Comparison of ENCODE assay signal across 8 cellular contexts in genomic region chr6:32190054-32190945, GRCh38. TPM values are rescaled to one million over a fixed set of nuclear protein-coding genes. Genes with fewer than 3 reads are reported as not detected.
A peak's percentile ranks its signal among the peaks of the same experiment; 100 is the strongest.
DNase-seq lines count a peak whose midpoint lies in the region; ATAC-seq and TF ChIP-seq lines count a peak whose summit lies in the region.

TSS of gene PBX2 (minus strand) at chr6:32190202. CDS start at chr6:32189915, 287 bp downstream.

- H3K27me3 ChIP-seq in adrenal gland (no peaks in the 10 kb centered on the region), heart left ventricle (no peaks in the 10 kb centered on the region), transverse colon (no peaks in the 10 kb centered on the region)

- peak within 1 kb of the TSS; percentile 25 to 82 (median 72) for H3K4me3 ChIP-seq in adrenal gland
- peak within 1 kb of the TSS; percentile 59 to 93 (median 80) for H3K4me3 ChIP-seq in heart left ventricle
- H3K4me3 ChIP-seq in transverse colon = peak within 1 kb of the TSS; percentile 77 to 95 (median 86)

- H3K9me3 ChIP-seq in adrenal gland (replicated peaks in 1 of 3) (no peaks in the 10 kb centered on the region), heart left ventricle (no peaks in the 10 kb centered on the region), transverse colon (no peaks in the 10 kb centered on the region)

- H3K36me3 Mint-ChIP-seq in HFFc6 (ENCODE audit: low read depth) = peaks cover 19% of the 10 kb centered on the region

- TF ChIP-seq CTCF in HFFc6 (IDR thresholded peaks at IDR 0.05) (no peak), adrenal gland (IDR thresholded peaks at IDR 0.05) (no peak), heart left ventricle (IDR thresholded peaks at IDR 0.05) (no peak), transverse colon (IDR thresholded peaks at IDR 0.05) (no peak)

- no peak for TF ChIP-seq EP300 in transverse colon (IDR thresholded peaks at IDR 0.05; ENCODE audit: low read depth)

- peak within 1 kb of the TSS; percentile 93 for H3K4me3 Mint-ChIP-seq in HFFc6

- peaks cover 2% of the 10 kb centered on the region; the same call in 1 of the 2 replicates for H3K27me3 Mint-ChIP-seq in HFFc6 (ENCODE audit: insufficient read depth)

- H3K4me1 Mint-ChIP-seq in HFFc6 (ENCODE audit: low read depth) = peaks cover 69% of the 10 kb centered on the region

- H3K27ac ChIP-seq in adrenal gland (peak within 1 kb of the TSS; percentile 87 to 96 (median 89)), heart left ventricle (peak within 1 kb of the TSS; percentile 90 to 100 (median 97)), transverse colon (peak within 1 kb of the TSS; percentile 92 to 98 (median 98))

- WGBS in adrenal gland, 4 donors = 5 to 16% (median 8%) methylated on average over 12 to 24 of the region's 25 CpGs
- 7 to 9% (median 8%) methylated on average over 22 to 25 of the region's 25 CpGs for WGBS in heart left ventricle, 4 donors
- WGBS in transverse colon (ENCODE audit: low coverage in 1 of 2), 2 donors = 6% methylated on average over 24 of the region's 25 CpGs; no CpG with 5 or more reads in 1 of the 2 donors

- ATAC-seq in heart left ventricle = peak; percentile 74 to 84 (median 78)

- peaks cover 16 to 54% of the 10 kb centered on the region in 2 donors for H3K4me1 ChIP-seq in adrenal gland (replicated peaks in 1 of 2)
- H3K4me1 ChIP-seq in heart left ventricle = peaks cover 0 to 81% (median 60%) of the 10 kb centered on the region in 12 donors
- H3K4me1 ChIP-seq in transverse colon = peaks cover 21 to 70% (median 45%) of the 10 kb centered on the region in 4 donors

- in situ Hi-C loops in transverse colon (cut with MboI; ENCODE audit: low pct_ligation_motif_present in 1 of 4, low pct_unique_long_range_greater_than_20kb in 1 of 4, low sequenced_read_pairs in 3 of 4) = no loop called here

- peak in 1 of 2 donors; percentile 78 for TF ChIP-seq POLR2A in adrenal gland (IDR thresholded peaks at IDR 0.05)
- peak in 1 of 2 donors; percentile 83 for TF ChIP-seq POLR2A in heart left ventricle (IDR thresholded peaks at IDR 0.05)
- TF ChIP-seq POLR2A in transverse colon (IDR thresholded peaks at IDR 0.05) = peak; percentile 75

- intact Hi-C loops in adrenal gland (cut with DNase I) = loop anchor here in 1 of 2 donors (5.0 kb wide), 1 partner anchor 78 kb away; no protein-coding TSS in a partner anchor
- intact Hi-C loops in heart left ventricle (cut with DNase I) = loop anchor here in 3 of 10 donors (5.0 to 10.0 kb wide), 3 partner anchors 63 to 1015 kb away; partner anchors contain the start of genes ATF6B (in 1 of the 3), HSD17B8 (in 1 of the 3), RING1 (in 1 of the 3) and RXRB (in 1 of the 3)
- intact Hi-C loops in posterior cingulate gyrus (cut with DNase I) = no loop called here
- intact Hi-C loops in transverse colon (cut with DNase I; ENCODE audit: low total_unique reads) = loop anchor here (2.0 kb wide), 1 partner anchor 37 kb away; no protein-coding TSS in a partner anchor

- H3K36me3 ChIP-seq in adrenal gland (replicated peaks in 1 of 2) (peaks cover 0 to 23% of the 10 kb centered on the region in 2 donors), heart left ventricle (peaks cover 0 to 27% (median 19%) of the 10 kb centered on the region in 9 donors), transverse colon (peaks cover 0 to 7% (median 0%) of the 10 kb centered on the region in 4 donors)

- DNase-seq in EL = peak; percentile 93
- peak; percentile 65 for DNase-seq in HFFc6
- peak; percentile 87 for DNase-seq in NCI-H1436 (lab: John Stamatoyannopoulos, UW)
- peak; percentile 65 to 91 (median 70) for DNase-seq in T-helper 1 cell
- DNase-seq in adrenal gland = peak; percentile 93 to 98 (median 95)
- DNase-seq in heart left ventricle = peak; percentile 91 to 97 (median 95)
- DNase-seq in posterior cingulate gyrus = peak; percentile 72 to 97 (median 82)
- DNase-seq in transverse colon = peak; percentile 94

- H3K27ac Mint-ChIP-seq in HFFc6 = peak within 1 kb of the TSS; percentile 94

- H3K9me3 Mint-ChIP-seq in HFFc6 = no peaks in the 10 kb centered on the region

RNA-seq across cellular contexts. Expression of gene PBX2, which starts in this region (rescaled TPM):
- total RNA-seq in HFFc6 (2021; fragmentation: NEBNext Ultra II Directional; extraction: Animal tissue kit (Norgen Biotek cat#: 25700)) = 10 to 100 TPM; 50.7 to 61.4 (median 56.2) TPM
- total RNA-seq in adrenal gland = 100 to 1,000 TPM in 1 of 8 donors, 10 to 100 TPM in 7; 37.4 to 109 (median 61.3) TPM
- 100 to 1,000 TPM in 1 of 3 donors, 10 to 100 TPM in 2; 46.6 to 211 (median 85.1) TPM for polyA plus RNA-seq in adrenal gland
- total RNA-seq in heart left ventricle = 10 to 100 TPM; 25.3 to 60.4 (median 39.7) TPM
- polyA plus RNA-seq in heart left ventricle = 10 to 100 TPM; 35.7 to 42.1 TPM
- total RNA-seq in transverse colon = 10 to 100 TPM; 34.4 to 87.5 (median 41.3) TPM

Comparison
In these comparisons a context has a peak if more than half of its experiments do, and no peak if none do; other contexts are left out.
1. Peak in every context shown above with its lines: DNase-seq, ATAC-seq, H3K4me3 ChIP-seq and H3K27ac ChIP-seq.